16 cellular contexts compared by ENCODE assay signal in the genomic region with DNA sequence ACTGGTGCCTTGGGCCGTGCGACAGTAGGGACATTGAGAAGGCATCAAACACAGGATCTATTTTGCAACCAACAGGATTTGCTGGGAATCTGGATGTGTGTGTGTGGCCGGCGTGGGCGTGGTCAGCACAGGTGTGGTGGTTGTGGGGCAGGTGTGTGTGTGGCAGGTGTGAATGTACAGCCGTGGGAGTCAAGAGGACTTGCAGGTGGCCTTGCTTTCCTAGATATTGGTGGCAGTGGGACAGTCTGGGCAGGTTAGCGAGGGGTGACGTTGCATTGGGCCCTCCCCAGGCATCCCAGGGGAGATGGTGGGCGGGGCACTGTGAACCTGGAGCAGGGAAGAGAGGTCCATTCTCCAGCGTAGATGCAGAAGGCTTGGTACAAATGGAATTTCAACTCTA. TPM values are rescaled to one million over a fixed set of nuclear protein-coding genes. Genes with fewer than 3 reads are reported as not detected.
DNase-seq lines count a peak whose midpoint lies in the region; ATAC-seq, FAIRE-seq and TF ChIP-seq lines count a peak whose summit lies in the region.
"Had no signal": no experiment of that assay in that cellular context is flagged by ENCODE, and none has a peak within 500 bp of the region (broad histone marks: within the 10 kb centered on the region; RNA-seq: fewer than 3 reads in every experiment).

No MANE protein-coding gene starts in this region.

- no peaks in the 10 kb centered on the region for H3K27me3 ChIP-seq in left ventricle myocardium inferior (ENCODE audit: low read depth)
- H3K27me3 ChIP-seq in right cardiac atrium (ENCODE audit: control insufficient read depth, insufficient read depth) = no peaks in the 10 kb centered on the region

- intact Hi-C loops in left ventricle myocardium inferior (cut with micrococcal nuclease) (no loop called here), right cardiac atrium (cut with DNase I) (no loop called here)

- DNase-seq in left ventricle myocardium inferior (no peak), right cardiac atrium (no peak), NCI-H69 (lab: John Stamatoyannopoulos, UW) (peak; percentile 10), islet precursor cell (peak; percentile 48), LoVo (ENCODE audit: low spot score) (no peak), RCC 7860 (ENCODE audit: low spot score) (no peak), retina (no peak)
- DNase-seq: ACHN; CD8-positive, alpha-beta T cell; EL; HCEC 1CT; Kasumi-1; NCI-H2029 treated with DMSO at 0.1 percent for 48 hours; NCI-H510A treated with DMSO at 0.1 percent for 48 hours had no signal

- WGBS in right cardiac atrium = 89% methylated on average over 10 of the region's 10 CpGs

- H3K36me3 ChIP-seq in left ventricle myocardium inferior = no peaks in the 10 kb centered on the region

- H3K27ac ChIP-seq in left ventricle myocardium inferior (replicated peaks) = no peak overlapping the region
- H3K27ac ChIP-seq in right cardiac atrium (ENCODE audit: low read length) = no peak overlapping the region

- FAIRE-seq in RCC 7860 (lab: Jason Lieb, UNC) = no peak

- no peaks in the 10 kb centered on the region for H3K9me3 ChIP-seq in left ventricle myocardium inferior (replicated peaks)
- no peaks in the 10 kb centered on the region for H3K9me3 ChIP-seq in right cardiac atrium (ENCODE audit: control insufficient read depth, low read length)

- peak overlapping the region; percentile 66 for H3K4me3 ChIP-seq in left ventricle myocardium inferior
- H3K4me3 ChIP-seq in right cardiac atrium (ENCODE audit: low read length) = no peak overlapping the region

- no peak for ATAC-seq in right cardiac atrium
- ATAC-seq: CD8-positive, alpha-beta T cell had no signal

- TF ChIP-seq CTCF in left ventricle myocardium inferior (IDR thresholded peaks at IDR 0.05; ENCODE audit: borderline replicate concordance) = no peak

- peaks cover 88% of the 10 kb centered on the region for H3K4me1 ChIP-seq in left ventricle myocardium inferior
- H3K4me1 ChIP-seq in right cardiac atrium (ENCODE audit: control insufficient read depth, insufficient read depth, low read length) = peaks cover 2% of the 10 kb centered on the region

RNA-seq across cellular contexts. Expression of gene LIMS2, which starts 3.2 kb away (rescaled TPM):
- total RNA-seq in left ventricle myocardium inferior (173 TPM), right cardiac atrium (100 to 1,000 TPM; 163 to 224 (median 209) TPM)
- 178 TPM for polyA plus RNA-seq in right cardiac atrium

RNA-seq across cellular contexts. Expression of gene SFT2D3, which starts 22.8 kb away (rescaled TPM):
- total RNA-seq in left ventricle myocardium inferior = 2.9 TPM
- 1 to 10 TPM; 3.6 to 5.0 (median 4.4) TPM for total RNA-seq in right cardiac atrium
- 3.3 TPM for polyA plus RNA-seq in right cardiac atrium

RNA-seq across cellular contexts. Expression of gene GPR17, which starts 32.6 kb away (rescaled TPM):
- total RNA-seq in left ventricle myocardium inferior (0.16 TPM), right cardiac atrium (under 1 TPM in 2 of 4 donors, not detected in 2; 0.31 to 0.40 TPM)
- polyA plus RNA-seq in right cardiac atrium = 4.0 TPM
- total RNA-seq: B cell; CD8-positive, alpha-beta T cell; SK-MEL-5 had no signal

Comparison
In these comparisons a context has a peak if more than half of its experiments do, and no peak if none do; other contexts are left out.
1. DNase-seq: peak in NCI-H69 (single experiment) and islet precursor cell (single experiment); none in left ventricle myocardium inferior (single experiment), right cardiac atrium (0 of 3), LoVo (single experiment), RCC 7860 (single experiment) and retina (single experiment).